Comparison of ENCODE assay signal across 26 cellular contexts in genomic region chr12:102669056-102669455, GRCh38.
"Had no signal": no experiment of that assay in that cellular context is flagged by ENCODE, and none has a peak within 500 bp of the region (broad histone marks: within the 10 kb centered on the region; RNA-seq: fewer than 3 reads in every experiment).

No MANE protein-coding gene starts in this region.

- ATAC-seq: activated CD8-positive, alpha-beta T cell treated with anti-CD3 and anti-CD28 coated beads, Interleukin-2, amount 10 ng/mL, durations not matched to agents 7 days and 5 days; body of pancreas had no signal

- H2AFZ ChIP-seq: PC-9 had no signal

- H3K4me1 ChIP-seq: ascending aorta, body of pancreas, breast epithelium had no signal

- DNase-seq: activated CD4-positive, alpha-beta T cell treated with anti-CD3 and anti-CD28 coated beads, Interleukin-2, amount 10 ng/mL, durations not matched to agents 24 days and 14 days; activated CD4-positive, alpha-beta T cell treated with anti-CD3 and anti-CD28 coated beads, Interleukin-2, amount 50 U/mL, for 4 hours; activated CD8-positive, alpha-beta T cell treated with anti-CD3 and anti-CD28 coated beads, Interleukin-2, amount 10 ng/mL, durations not matched to agents 7 days and 5 days; activated gamma-delta T cell; activated naive CD4-positive, alpha-beta T cell treated with Interleukin-2 at 50 U/mL for 16 hours; activated naive CD8-positive, alpha-beta T cell treated with anti-CD3 and anti-CD28 coated beads, Interleukin-2, amount 10 ng/mL, durations not matched to agents 7 days and 5 days; activated T-cell treated with anti-CD3 and anti-CD28 coated beads, Interleukin-2, amount 50 U/mL, for 24 hours; amygdala; body of pancreas; NCI-H1092 treated with DMSO at 0.1 percent for 48 hours; NCI-H1417; NCI-H146; NCI-H187; NCI-H2029 treated with DMSO at 0.1 percent for 48 hours; NCI-H2107; NCI-H2171; NCI-H510A; NCI-H526; NCI-H748 treated with DMSO at 0.1 percent for 48 hours; NK-92 treated with Interleukin-12 subunit alpha and Interleukin-12 subunit beta, amount 100 ng/mL, for 24 hours; PC-9; Right ventricle myocardium superior had no signal

- H3K4me3 ChIP-seq: ascending aorta, body of pancreas, breast epithelium, PC-9 had no signal

- H3K4me2 ChIP-seq: KMS-11, PC-9 had no signal

- H3K27ac ChIP-seq: ascending aorta, body of pancreas, breast epithelium, KMS-11, PC-9, RWPE1 had no signal

- H3K9ac ChIP-seq: KMS-11 had no signal

- H3K27me3 ChIP-seq: ascending aorta, body of pancreas, breast epithelium had no signal

- H3K36me3 ChIP-seq: ascending aorta, breast epithelium had no signal
